9 cellular contexts compared by ENCODE assay signal in the genomic region with DNA sequence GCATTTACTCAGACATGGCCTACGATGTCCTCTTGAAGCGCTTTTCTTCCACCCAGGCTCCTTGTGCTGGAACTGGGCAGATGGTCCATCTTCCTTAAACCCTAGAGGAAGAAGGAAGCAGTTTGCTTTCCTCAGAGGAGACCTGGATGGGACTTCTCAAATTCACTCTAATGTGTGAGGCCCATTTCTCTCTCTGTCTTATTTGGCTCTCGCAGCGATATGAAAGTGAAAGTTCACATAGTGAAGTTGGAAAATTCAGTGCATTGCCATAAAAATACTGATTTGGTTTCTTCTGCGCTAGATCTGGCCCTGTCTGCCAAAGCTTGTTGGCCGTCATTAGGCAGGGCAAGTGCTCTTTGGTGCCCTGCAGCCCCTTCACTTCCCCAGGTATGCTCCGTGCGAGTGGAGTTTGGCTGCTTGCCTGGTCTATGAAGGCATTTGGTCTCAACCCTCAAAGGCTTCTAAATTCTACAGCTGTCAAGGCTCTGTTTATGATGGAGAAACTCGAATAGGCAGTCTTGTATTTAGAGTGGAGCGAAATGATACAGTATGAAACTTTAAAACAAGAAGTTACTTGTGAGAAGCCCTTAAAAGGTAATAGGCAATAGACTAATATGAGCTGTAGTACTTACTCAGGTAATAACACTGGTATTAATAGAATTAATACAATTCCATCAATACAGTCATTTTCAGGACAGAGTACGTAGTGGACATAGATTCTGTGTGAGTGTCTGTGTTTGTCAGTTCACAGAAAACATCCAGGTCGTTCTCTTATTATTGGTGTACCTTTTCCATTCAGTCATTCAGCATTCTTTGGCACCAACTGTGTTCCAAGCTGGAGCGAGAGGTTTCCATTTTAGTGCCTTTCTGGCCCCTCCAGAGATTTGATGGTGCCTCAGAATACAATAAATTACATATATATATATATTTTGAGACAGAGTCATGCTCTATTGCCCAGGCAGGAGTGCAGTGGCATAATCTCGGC. TPM values are rescaled to one million over a fixed set of nuclear protein-coding genes. Genes with fewer than 3 reads are reported as not detected.
DNase-seq lines count a peak whose midpoint lies in the region; ATAC-seq, FAIRE-seq and TF ChIP-seq lines count a peak whose summit lies in the region.
"Had no signal": no experiment of that assay in that cellular context is flagged by ENCODE, and none has a peak within 500 bp of the region (broad histone marks: within the 10 kb centered on the region; RNA-seq: fewer than 3 reads in every experiment).

No MANE protein-coding gene starts in this region.

- CTCF ChIA-PET in activated CD8-positive, alpha-beta T cell treated with anti-CD3 and anti-CD28 coated beads for 36 hours (lab: Charles Lee): interaction anchor here (0.9 to 1.8 kb wide), 4 partner anchors 15 to 54 kb away, joined by 3 to 5 read pairs (median 4); partner anchors contain the start of genes FBXO42 and NECAP2

- no peak overlapping the region for H2AFZ ChIP-seq in keratinocyte (ENCODE audit: control insufficient read depth, low read length)

- H3K27ac Mint-ChIP-seq in activated CD8-positive, alpha-beta T cell treated with anti-CD3 and anti-CD28 coated beads for 36 hours: peak overlapping the region; percentile 54

- peaks cover 78% of the 10 kb centered on the region for H3K4me1 Mint-ChIP-seq in activated CD8-positive, alpha-beta T cell treated with anti-CD3 and anti-CD28 coated beads for 36 hours (ENCODE audit: low read depth)

- dilution Hi-C loops in keratinocyte (cut with MboI; ENCODE audit: extremely low pct_ligation_motif_present, low sequenced_read_pairs): no loop called here

- H3K9ac ChIP-seq in keratinocyte (ENCODE audit: control insufficient read depth, extremely low read depth, insufficient read depth, low read length): peak overlapping the region; percentile 10

- peaks cover 57% of the 10 kb centered on the region for H4K20me1 ChIP-seq in keratinocyte (ENCODE audit: control insufficient read depth, extremely low read depth, insufficient read depth, low read length)

- ATAC-seq in activated CD8-positive, alpha-beta T cell treated with anti-CD3 and anti-CD28 coated beads for 36 hours: peak; percentile 32
- no peak for ATAC-seq in GM18870 (IDR thresholded peaks at IDR 0.05; ENCODE audit: unreplicated experiment)

- H3K36me3 Mint-ChIP-seq in activated CD8-positive, alpha-beta T cell treated with anti-CD3 and anti-CD28 coated beads for 36 hours (ENCODE audit: low read depth): peaks cover 29% of the 10 kb centered on the region

- WGBS in testis, 2 donors: 58 to 66% methylated on average over 14 of the region's 14 CpGs

- H3K9me1 ChIP-seq in keratinocyte (ENCODE audit: control insufficient read depth, extremely low read depth, insufficient read depth, low read length): peaks cover 15% of the 10 kb centered on the region

- H3K27me3 ChIP-seq in keratinocyte (ENCODE audit: control insufficient read depth, extremely low read depth, insufficient read depth, low read length) (no peaks in the 10 kb centered on the region), testis (no peaks in the 10 kb centered on the region)

- intact Hi-C loops in activated CD8-positive, alpha-beta T cell treated with anti-CD3 and anti-CD28 coated beads for 36 hours (cut with micrococcal nuclease): no loop called here
- intact Hi-C loops in testis (cut with DNase I; ENCODE audit: low total_unique reads): no loop called here

- H3K9me3 ChIP-seq in keratinocyte (ENCODE audit: control insufficient read depth, low read depth, low read length) (no peaks in the 10 kb centered on the region), testis (no peaks in the 10 kb centered on the region)

- H3K4me2 ChIP-seq in keratinocyte (ENCODE audit: control insufficient read depth, extremely low read depth, insufficient read depth, low read depth, low read length): peak overlapping the region; percentile 88

- H3K36me3 ChIP-seq in keratinocyte (ENCODE audit: control insufficient read depth in 2 of 2, extremely low read depth in 1 of 2, insufficient read depth in 2 of 2, low read length in 2 of 2) (peaks cover 0 to 6% of the 10 kb centered on the region in 2 experiments), testis (ENCODE audit: low read depth, missing control alignments) (no peaks in the 10 kb centered on the region)

- peaks cover 37% of the 10 kb centered on the region for H3K4me1 ChIP-seq in keratinocyte (ENCODE audit: control insufficient read depth, extremely low read depth, insufficient read depth, low read length)
- H3K4me1 ChIP-seq in testis: peaks cover 21% of the 10 kb centered on the region

- no peak for FAIRE-seq in keratinocyte (lab: Jason Lieb, UNC)

- H3K27ac ChIP-seq in keratinocyte (ENCODE audit: control insufficient read depth, insufficient read depth, low read length): peak overlapping the region; percentile 22
- H3K27ac ChIP-seq in testis: peak overlapping the region; percentile 36 to 71

- H3K27me3 Mint-ChIP-seq in activated CD8-positive, alpha-beta T cell treated with anti-CD3 and anti-CD28 coated beads for 36 hours: no peaks in the 10 kb centered on the region

- H3K4me3 Mint-ChIP-seq in activated CD8-positive, alpha-beta T cell treated with anti-CD3 and anti-CD28 coated beads for 36 hours: peak overlapping the region; percentile 47
- H3K4me3 Mint-ChIP-seq: nephron progenitor cell had no signal

- H3K4me3 ChIP-seq in keratinocyte (ENCODE audit: control insufficient read depth in 2 of 3, extremely low read depth in 1 of 3, insufficient read depth in 2 of 3, low read depth in 1 of 3, low read length in 3 of 3) (peak overlapping the region in 2 of 3 experiments; percentile 37 to 49), testis (no peak overlapping the region)

- H3K9me3 Mint-ChIP-seq in activated CD8-positive, alpha-beta T cell treated with anti-CD3 and anti-CD28 coated beads for 36 hours: no peaks in the 10 kb centered on the region

- DNase-seq in NOMO-1 treated with DMSO at 0.1 percent for 48 hours (lab: John Stamatoyannopoulos, UW; ENCODE audit: unreplicated experiment) (peak; percentile 26), NOMO-1 treated with dmso at 0.1 percent for 144 hours (lab: John Stamatoyannopoulos, UW; ENCODE audit: unreplicated experiment) (no peak), keratinocyte (ENCODE audit: low read depth, low spot score) (no peak), testis (no peak), GM13976 (ENCODE audit: low spot score) (no peak), NCI-H187 (lab: John Stamatoyannopoulos, UW) (no peak)
- no peak for DNase-seq in activated CD8-positive, alpha-beta T cell treated with anti-CD3 and anti-CD28 coated beads for 36 hours
- DNase-seq: nephron progenitor cell had no signal

- no peak for TF ChIP-seq POLR2A in testis (IDR thresholded peaks at IDR 0.05)

- in situ Hi-C loops in GM13976 (cut with MboI; ENCODE audit: low sequenced_read_pairs, unreplicated experiment): no loop called here

- no peak for TF ChIP-seq CTCF in activated CD8-positive, alpha-beta T cell treated with anti-CD3 and anti-CD28 coated beads for 36 hours (IDR thresholded peaks at IDR 0.05)
- TF ChIP-seq CTCF in keratinocyte (optimal IDR thresholded peaks at IDR 0.05 in 1 of 3, IDR thresholded peaks at IDR 0.05 in 1 of 3, conservative IDR thresholded peaks at IDR 0.05 in 1 of 3; ENCODE audit: extremely low read depth in 1 of 3, insufficient read depth in 2 of 3, low read length in 3 of 3): no peak
- TF ChIP-seq CTCF in testis (IDR thresholded peaks at IDR 0.05): no peak
- TF ChIP-seq CTCF in GM13976 (IDR thresholded peaks at IDR 0.05; ENCODE audit: borderline replicate concordance, control extremely low read depth, extremely low read depth, insufficient read depth, missing control alignments): no peak

- POLR2A ChIA-PET in activated CD8-positive, alpha-beta T cell treated with anti-CD3 and anti-CD28 coated beads for 36 hours (lab: Charles Lee): interaction anchor here (2.7 to 3.4 kb wide), 2 partner anchors 13 to 20 kb away, joined by 13 to 14 read pairs; partner anchors contain the start of gene SZRD1

- H3K79me2 ChIP-seq in keratinocyte (ENCODE audit: control insufficient read depth, insufficient read depth, low read length): peaks cover 94% of the 10 kb centered on the region

RNA-seq across cellular contexts. Expression of gene SZRD1, which starts 20.5 kb away (rescaled TPM):
- 100 to 1,000 TPM; 175 to 177 TPM for total RNA-seq in activated CD8-positive, alpha-beta T cell treated with anti-CD3 and anti-CD28 coated beads for 36 hours
- 68.7 to 106 TPM (median 74.1 TPM) in 3 replicates for polyA plus RNA-seq in keratinocyte
- polyA plus RNA-seq in keratinocyte (2011; ENCODE audit: low read depth): 15.9 TPM
- 97.4 and 123 TPM in 2 replicates for polyA plus RNA-seq in keratinocyte (2011; cell fraction: cytosol; rRNA removed)
- 51.5 and 63.8 TPM in 2 replicates for polyA plus RNA-seq in keratinocyte (2011; cell fraction: nucleus; rRNA removed)
- 46.3 and 98.1 TPM in 2 replicates for polyA plus RNA-seq in keratinocyte (2012; ENCODE audit: low replicate concordance)
- polyA minus RNA-seq in keratinocyte: 61.1 to 116 TPM (median 67.7 TPM) in 3 replicates
- polyA minus RNA-seq in keratinocyte (2011; cell fraction: cytosol; rRNA and poly(A)+ RNA removed): 87.9 TPM
- polyA minus RNA-seq in keratinocyte (2011; cell fraction: nucleus; rRNA and poly(A)+ RNA removed): 23.2 and 34.7 TPM in 2 replicates
- 10 to 100 TPM; 47.8 to 57.9 TPM for total RNA-seq in testis
- 88.5 TPM for polyA plus RNA-seq in testis (ENCODE audit: insufficient read depth, low read depth, low replicate concordance)

RNA-seq across cellular contexts. Expression of gene FBXO42, which starts 35.2 kb away (rescaled TPM):
- 10 to 100 TPM; 19.8 to 21.3 TPM for total RNA-seq in activated CD8-positive, alpha-beta T cell treated with anti-CD3 and anti-CD28 coated beads for 36 hours
- polyA plus RNA-seq in keratinocyte: 14.1 to 18.0 TPM (median 15.8 TPM) in 3 replicates
- polyA plus RNA-seq in keratinocyte (2011; ENCODE audit: low read depth): 5.3 TPM
- polyA plus RNA-seq in keratinocyte (2011; cell fraction: cytosol; rRNA removed): 12.1 and 14.3 TPM in 2 replicates
- 30.5 and 34.1 TPM in 2 replicates for polyA plus RNA-seq in keratinocyte (2011; cell fraction: nucleus; rRNA removed)
- 9.9 and 17.7 TPM in 2 replicates for polyA plus RNA-seq in keratinocyte (2012; ENCODE audit: low replicate concordance)
- polyA minus RNA-seq in keratinocyte: 21.3 to 24.7 TPM (median 23.3 TPM) in 3 replicates
- 12.1 TPM for polyA minus RNA-seq in keratinocyte (2011; cell fraction: cytosol; rRNA and poly(A)+ RNA removed)
- 18.6 and 33.8 TPM in 2 replicates for polyA minus RNA-seq in keratinocyte (2011; cell fraction: nucleus; rRNA and poly(A)+ RNA removed)
- 10 to 100 TPM; 42.0 to 45.6 TPM for total RNA-seq in testis
- 25.0 TPM for polyA plus RNA-seq in testis (ENCODE audit: insufficient read depth, low read depth, low replicate concordance)

RNA-seq across cellular contexts. Expression of gene SPATA21, which starts 49.7 kb away (rescaled TPM):
- total RNA-seq in activated CD8-positive, alpha-beta T cell treated with anti-CD3 and anti-CD28 coated beads for 36 hours: not detected
- polyA plus RNA-seq in keratinocyte (0.04 TPM in 1 of 3 replicates, not detected in the others), testis (ENCODE audit: insufficient read depth, low read depth, low replicate concordance) (10.2 TPM)
- not detected for polyA plus RNA-seq in keratinocyte (2011; ENCODE audit: low read depth)
- polyA plus RNA-seq in keratinocyte (2011; cell fraction: cytosol; rRNA removed): not detected in 2 replicates
- polyA plus RNA-seq in keratinocyte (2011; cell fraction: nucleus; rRNA removed): not detected in 2 replicates
- not detected in 2 replicates for polyA plus RNA-seq in keratinocyte (2012; ENCODE audit: low replicate concordance)
- 0.16 TPM in 1 of 3 replicates, not detected in the others for polyA minus RNA-seq in keratinocyte
- polyA minus RNA-seq in keratinocyte (2011; cell fraction: cytosol; rRNA and poly(A)+ RNA removed): not detected
- not detected in 2 replicates for polyA minus RNA-seq in keratinocyte (2011; cell fraction: nucleus; rRNA and poly(A)+ RNA removed)
- total RNA-seq in testis: 1 to 10 TPM; 2.7 to 6.0 TPM

RNA-seq across cellular contexts. Expression of gene NECAP2, which starts 53.0 kb away (rescaled TPM):
- total RNA-seq in activated CD8-positive, alpha-beta T cell treated with anti-CD3 and anti-CD28 coated beads for 36 hours: 10 to 100 TPM; 53.1 to 54.7 TPM
- polyA plus RNA-seq in keratinocyte: 75.7 to 90.2 TPM (median 84.9 TPM) in 3 replicates
- polyA plus RNA-seq in keratinocyte (2011; ENCODE audit: low read depth): 18.9 TPM
- polyA plus RNA-seq in keratinocyte (2011; cell fraction: cytosol; rRNA removed): 83.1 and 87.7 TPM in 2 replicates
- 76.6 and 86.6 TPM in 2 replicates for polyA plus RNA-seq in keratinocyte (2011; cell fraction: nucleus; rRNA removed)
- polyA plus RNA-seq in keratinocyte (2012; ENCODE audit: low replicate concordance): 49.4 and 62.3 TPM in 2 replicates
- polyA minus RNA-seq in keratinocyte: 62.3 to 84.4 TPM (median 67.7 TPM) in 3 replicates
- polyA minus RNA-seq in keratinocyte (2011; cell fraction: cytosol; rRNA and poly(A)+ RNA removed): 79.4 TPM
- polyA minus RNA-seq in keratinocyte (2011; cell fraction: nucleus; rRNA and poly(A)+ RNA removed): 39.8 and 60.2 TPM in 2 replicates
- total RNA-seq in testis: 100 to 1,000 TPM in 1 of 2 donors, 10 to 100 TPM in 1; 96.8 to 113 TPM
- polyA plus RNA-seq in testis (ENCODE audit: insufficient read depth, low read depth, low replicate concordance): 88.2 TPM

Comparison
In these comparisons a context has a peak if more than half of its experiments do, and no peak if none do; other contexts are left out.
1. H3K4me3 ChIP-seq: peak in keratinocyte (2 of 3); none in testis (0 of 2).